Comparison of ENCODE assay signal across 8 cellular contexts in the genomic region with DNA sequence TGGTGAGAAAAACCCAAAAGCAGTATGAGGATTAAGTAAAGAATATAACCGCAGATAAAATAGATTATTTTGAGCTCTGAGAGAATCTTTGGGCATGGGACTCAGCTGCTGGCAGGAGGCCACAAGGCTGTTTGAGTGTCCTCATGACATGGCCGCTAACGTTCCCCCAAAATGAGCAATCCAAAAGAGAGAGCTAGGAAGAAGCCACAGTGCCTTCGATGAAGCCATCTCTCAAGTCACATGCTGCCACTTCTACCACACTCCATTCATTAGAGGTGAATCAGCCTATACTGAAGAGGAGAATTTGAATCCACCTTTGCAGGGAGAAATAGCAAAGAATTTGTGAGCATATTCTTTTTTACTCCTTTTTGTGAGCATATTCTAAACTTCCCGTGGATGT. TPM values are rescaled to one million over a fixed set of nuclear protein-coding genes. Genes with fewer than 3 reads are reported as not detected.
DNase-seq lines count a peak whose midpoint lies in the region; ATAC-seq and TF ChIP-seq lines count a peak whose summit lies in the region.

No MANE protein-coding gene starts in this region.

- H3K27me3 ChIP-seq in left ventricle myocardium inferior (ENCODE audit: low read depth), result no peaks in the 10 kb centered on the region
- H3K27me3 ChIP-seq in skeletal muscle satellite cell (ENCODE audit: control insufficient read depth, insufficient read depth, low read length), result no peaks in the 10 kb centered on the region

- H3K4me3 ChIP-seq in left ventricle myocardium inferior (peak overlapping the region; percentile 31), skeletal muscle satellite cell (ENCODE audit: low read length) (peak overlapping the region; percentile 18)

- H3K36me3 ChIP-seq in left ventricle myocardium inferior (peaks cover 21% of the 10 kb centered on the region), skeletal muscle satellite cell (ENCODE audit: insufficient read depth, low read length) (peaks cover 20% of the 10 kb centered on the region)

- DNase-seq in ELR (ENCODE audit: low read depth) (peak; percentile 93), amniotic stem cell (lab: John Stamatoyannopoulos, UW) (peak; percentile 20), left ventricle myocardium inferior (peak; percentile 51), NCI-H187 treated with DMSO at 0.1 percent for 48 hours (lab: John Stamatoyannopoulos, UW) (no peak)

- TF ChIP-seq CTCF in left ventricle myocardium inferior (IDR thresholded peaks at IDR 0.05; ENCODE audit: borderline replicate concordance), result no peak

- H3K9me3 ChIP-seq in left ventricle myocardium inferior (replicated peaks) (no peaks in the 10 kb centered on the region), skeletal muscle satellite cell (replicated peaks; ENCODE audit: low read length) (no peaks in the 10 kb centered on the region)

- H3K9ac ChIP-seq in skeletal muscle satellite cell (ENCODE audit: low read depth, low read length), result peak overlapping the region; percentile 41

- H3K27ac ChIP-seq in left ventricle myocardium inferior (replicated peaks), result peak overlapping the region; percentile 92

- ATAC-seq in GM19351 (IDR thresholded peaks at IDR 0.05; ENCODE audit: unreplicated experiment) (no peak), GM21529 (IDR thresholded peaks at IDR 0.05; ENCODE audit: unreplicated experiment) (no peak), HG03097 (IDR thresholded peaks at IDR 0.05; ENCODE audit: low FRiP score, unreplicated experiment) (no peak)

- intact Hi-C loops in left ventricle myocardium inferior (cut with micrococcal nuclease), result no loop called here

- peak overlapping the region; percentile 67 for H3K4me2 ChIP-seq in skeletal muscle satellite cell (ENCODE audit: low read length)

- H3K4me1 ChIP-seq in left ventricle myocardium inferior (peaks cover 64% of the 10 kb centered on the region), skeletal muscle satellite cell (ENCODE audit: control insufficient read depth, insufficient read depth, low read length) (peaks cover 38% of the 10 kb centered on the region)

RNA-seq across cellular contexts. Expression of gene ANKFY1, which starts 34.2 kb away (rescaled TPM):
- total RNA-seq in left ventricle myocardium inferior, result 22.9 TPM
- total RNA-seq in skeletal muscle satellite cell (2012; rRNA removed), result 39.5 and 42.2 TPM in 2 replicates
